ENCODE assay signal across 12 cellular contexts in genomic region chr14:94373708-94374107, GRCh38. TPM values are rescaled to one million over a fixed set of nuclear protein-coding genes. Genes with fewer than 3 reads are reported as not detected.
DNase-seq lines count a peak whose midpoint lies in the region; ATAC-seq and TF ChIP-seq lines count a peak whose summit lies in the region.
"Had no signal": no experiment of that assay in that cellular context is flagged by ENCODE, and none has a peak within 500 bp of the region (broad histone marks: within the 10 kb centered on the region; RNA-seq: fewer than 3 reads in every experiment).

No MANE protein-coding gene starts in this region.

- no peak for TF ChIP-seq CTCF in fibroblast of villous mesenchyme (IDR thresholded peaks at IDR 0.05; ENCODE audit: insufficient read depth, low read depth, low read length)

- peak; percentile 79 for DNase-seq in H4 (ENCODE audit: low spot score)
- peak; percentile 89 for DNase-seq in SW480 (ENCODE audit: low spot score)
- peak; percentile 79 for DNase-seq in fibroblast of villous mesenchyme (ENCODE audit: low read depth)
- DNase-seq in stimulated activated CD8-positive, alpha-beta memory T cell treated with anti-CD3 and anti-CD28 coated beads, Interleukin-4, amount 100 ng/mL, for 48 hours: peak; percentile 20
- no peak for DNase-seq in SKM-1 (lab: John Stamatoyannopoulos, UW; ENCODE audit: unreplicated experiment)
- DNase-seq in AML-193 (lab: John Stamatoyannopoulos, UW): no peak
- no peak for DNase-seq in stimulated activated CD4-positive, alpha-beta T cell treated with anti-CD3 and anti-CD28 coated beads, Interleukin-2, amount 100 ng/mL, for 48 hours
- DNase-seq: NCI-H2107; SHP77 treated with DMSO at 0.1 percent for 48 hours; stimulated activated naive CD8-positive, alpha-beta T cell treated with anti-CD3 and anti-CD28 coated beads, Interleukin-15, Interleukin-2, amounts not matched to agents 100 U/mL and 50 U/mL, for 24 hours had no signal

- H3K4me3 ChIP-seq in fibroblast of villous mesenchyme (ENCODE audit: low read depth, low read length): no peak overlapping the region

- ATAC-seq in GM21360 (IDR thresholded peaks at IDR 0.05; ENCODE audit: unreplicated experiment): no peak
- ATAC-seq: stimulated activated naive CD8-positive, alpha-beta T cell treated with anti-CD3 and anti-CD28 coated beads, Interleukin-15, Interleukin-2, amounts not matched to agents 100 U/mL and 50 U/mL, for 24 hours had no signal

RNA-seq across cellular contexts. Expression of gene SERPINA2, which starts 7.2 kb away (rescaled TPM):
- not detected in 2 replicates for total RNA-seq in H4 (2014; rRNA removed; shearing (Covaris generic))
- not detected in 2 replicates for total RNA-seq in fibroblast of villous mesenchyme
- total RNA-seq: frontal cortex had no signal

RNA-seq across cellular contexts. Expression of gene SERPINA1, which starts 14.7 kb away (rescaled TPM):
- 0.99 and 3.2 TPM in 2 replicates for total RNA-seq in H4 (2014; rRNA removed; shearing (Covaris generic))
- not detected in 2 replicates for total RNA-seq in fibroblast of villous mesenchyme

RNA-seq across cellular contexts. Expression of gene SERPINA6, which starts 50.6 kb away (rescaled TPM):
- 0.35 and 0.82 TPM in 2 replicates for total RNA-seq in H4 (2014; rRNA removed; shearing (Covaris generic))
- not detected in 2 replicates for total RNA-seq in fibroblast of villous mesenchyme
- total RNA-seq: frontal cortex had no signal

Comparison
In these comparisons a context has a peak if more than half of its experiments do, and no peak if none do; other contexts are left out.
1. DNase-seq: peak in H4 (single experiment), SW480 (single experiment), fibroblast of villous mesenchyme (single experiment) and stimulated activated CD8-positive, alpha-beta memory T cell treated with anti-CD3 and anti-CD28 coated beads, Interleukin-4, amount 100 ng/mL, for 48 hours (single experiment); none in SKM-1 (single experiment), AML-193 (0 of 2) and stimulated activated CD4-positive, alpha-beta T cell treated with anti-CD3 and anti-CD28 coated beads, Interleukin-2, amount 100 ng/mL, for 48 hours (0 of 2).